Comparison of ENCODE assay signal across 18 cellular contexts in genomic region chr4:77782102-77782835, GRCh38.
"Had no signal": no experiment of that assay in that cellular context is flagged by ENCODE, and none has a peak within 500 bp of the region (broad histone marks: within the 10 kb centered on the region; RNA-seq: fewer than 3 reads in every experiment).

No MANE protein-coding gene starts in this region.

- H3K36me3 Mint-ChIP-seq: type B pancreatic cell had no signal

- H3K9me3 Mint-ChIP-seq: activated CD4-positive, alpha-beta T cell treated with anti-CD3 and anti-CD28 coated beads, Interleukin-2, amount 10 ng/mL, durations not matched to agents 24 days and 14 days; stimulated activated naive CD8-positive, alpha-beta T cell treated with anti-CD3 and anti-CD28 coated beads, Interleukin-15, Interleukin-2, amounts not matched to agents 100 ng/mL and 50 ng/mL, for 24 hours; type B pancreatic cell had no signal

- ATAC-seq: body of pancreas, sciatic nerve had no signal

- H3K27ac Mint-ChIP-seq: activated CD4-positive, alpha-beta T cell treated with anti-CD3 and anti-CD28 coated beads, Interleukin-2, amount 10 ng/mL, durations not matched to agents 24 days and 14 days; type B pancreatic cell had no signal

- H3K27ac ChIP-seq: esophagus squamous epithelium, pancreas, suprapubic skin had no signal

- H3K9me3 ChIP-seq: body of pancreas, esophagus squamous epithelium, pancreas, suprapubic skin had no signal

- H3K4me3 ChIP-seq: body of pancreas, esophagus squamous epithelium, pancreas, suprapubic skin had no signal

- H3K36me3 ChIP-seq: esophagus squamous epithelium, pancreas, suprapubic skin had no signal

- H3K27me3 ChIP-seq: body of pancreas, esophagus squamous epithelium, pancreas, suprapubic skin had no signal

- H3K4me3 Mint-ChIP-seq: activated CD4-positive, alpha-beta T cell treated with anti-CD3 and anti-CD28 coated beads, Interleukin-2, amount 10 ng/mL, durations not matched to agents 24 days and 14 days; stimulated activated naive CD8-positive, alpha-beta T cell treated with anti-CD3 and anti-CD28 coated beads, Interleukin-15, Interleukin-2, amounts not matched to agents 100 ng/mL and 50 ng/mL, for 24 hours; type B pancreatic cell had no signal

- DNase-seq: activated CD4-positive, alpha-beta T cell treated with anti-CD3 and anti-CD28 coated beads, Interleukin-2, amount 10 ng/mL, durations not matched to agents 24 days and 14 days; activated CD4-positive, CD25-positive, alpha-beta regulatory T cell; activated naive CD4-positive, alpha-beta T cell treated with anti-CD3 and anti-CD28 coated beads, Interleukin-2, amount 50 U/mL, for 16 hours; amygdala; body of pancreas; central memory CD4-positive, alpha-beta T cell; cortex of kidney; effector CD4-positive, alpha-beta T cell; esophagus squamous epithelium; foreskin fibroblast; hippocampal formation; mesenchymal stem cell; pancreas; SW 1271 had no signal

- H3K27me3 Mint-ChIP-seq: activated CD4-positive, alpha-beta T cell treated with anti-CD3 and anti-CD28 coated beads, Interleukin-2, amount 10 ng/mL, durations not matched to agents 24 days and 14 days; stimulated activated naive CD8-positive, alpha-beta T cell treated with anti-CD3 and anti-CD28 coated beads, Interleukin-15, Interleukin-2, amounts not matched to agents 100 ng/mL and 50 ng/mL, for 24 hours; type B pancreatic cell had no signal
